ENCODE assay signal across 1 cellular context in the genomic region with DNA sequence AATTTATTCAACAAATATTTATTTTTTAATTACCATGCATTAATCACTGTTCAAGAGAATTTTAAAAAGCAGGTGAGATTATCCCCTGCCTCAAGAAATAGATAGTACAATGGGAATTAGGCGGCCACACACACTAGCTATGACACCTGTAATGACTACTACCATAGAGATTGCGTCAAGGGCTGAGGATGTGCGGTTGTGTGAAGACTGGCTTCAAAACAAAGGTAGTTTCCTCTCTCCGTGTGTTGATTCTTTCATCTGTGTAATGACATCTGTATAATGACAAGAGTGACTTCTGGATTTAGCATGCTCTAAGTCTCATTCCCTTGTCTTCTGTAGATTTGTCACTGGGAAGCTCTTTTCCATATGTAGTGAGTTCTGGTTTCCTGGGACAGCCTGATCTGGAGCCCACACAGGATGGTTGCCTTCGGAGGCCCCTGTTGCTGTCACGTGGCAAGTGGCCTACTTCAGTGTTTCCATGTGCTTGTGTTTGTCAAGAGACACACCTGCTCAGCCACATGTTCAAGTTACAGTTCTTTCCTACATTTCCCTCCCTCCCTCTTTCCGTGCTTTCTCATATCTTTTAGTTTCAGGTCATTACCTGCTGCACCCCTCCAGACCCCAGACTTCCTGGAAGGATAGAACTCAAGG.
TF ChIP-seq lines count a peak whose summit lies in the region.

No MANE protein-coding gene starts in this region.

TF ChIP-seq in HepG2, 621 proteins besides CTCF, POLR2A, EP300 and RAD21:
- TF ChIP-seq U2AF1 (optimal IDR thresholded peaks at IDR 0.05; ENCODE audit: low read depth, low read length), result no peak
- TF ChIP-seq, protein P1, sequence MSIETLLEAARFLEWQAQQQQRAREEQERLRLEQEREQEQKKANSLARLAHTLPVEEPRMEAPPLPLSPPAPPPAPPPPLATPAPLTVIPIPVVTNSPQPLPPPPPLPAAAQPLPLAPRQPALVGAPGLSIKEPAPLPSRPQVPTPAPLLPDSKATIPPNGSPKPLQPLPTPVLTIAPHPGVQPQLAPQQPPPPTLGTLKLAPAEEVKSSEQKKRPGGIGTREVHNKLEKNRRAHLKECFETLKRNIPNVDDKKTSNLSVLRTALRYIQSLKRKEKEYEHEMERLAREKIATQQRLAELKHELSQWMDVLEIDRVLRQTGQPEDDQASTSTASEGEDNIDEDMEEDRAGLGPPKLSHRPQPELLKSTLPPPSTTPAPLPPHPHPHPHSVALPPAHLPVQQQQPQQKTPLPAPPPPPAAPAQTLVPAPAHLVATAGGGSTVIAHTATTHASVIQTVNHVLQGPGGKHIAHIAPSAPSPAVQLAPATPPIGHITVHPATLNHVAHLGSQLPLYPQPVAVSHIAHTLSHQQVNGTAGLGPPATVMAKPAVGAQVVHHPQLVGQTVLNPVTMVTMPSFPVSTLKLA (IDR thresholded peaks at IDR 0.05), result peak; percentile 79
